8 cellular contexts compared by ENCODE assay signal in the genomic region with DNA sequence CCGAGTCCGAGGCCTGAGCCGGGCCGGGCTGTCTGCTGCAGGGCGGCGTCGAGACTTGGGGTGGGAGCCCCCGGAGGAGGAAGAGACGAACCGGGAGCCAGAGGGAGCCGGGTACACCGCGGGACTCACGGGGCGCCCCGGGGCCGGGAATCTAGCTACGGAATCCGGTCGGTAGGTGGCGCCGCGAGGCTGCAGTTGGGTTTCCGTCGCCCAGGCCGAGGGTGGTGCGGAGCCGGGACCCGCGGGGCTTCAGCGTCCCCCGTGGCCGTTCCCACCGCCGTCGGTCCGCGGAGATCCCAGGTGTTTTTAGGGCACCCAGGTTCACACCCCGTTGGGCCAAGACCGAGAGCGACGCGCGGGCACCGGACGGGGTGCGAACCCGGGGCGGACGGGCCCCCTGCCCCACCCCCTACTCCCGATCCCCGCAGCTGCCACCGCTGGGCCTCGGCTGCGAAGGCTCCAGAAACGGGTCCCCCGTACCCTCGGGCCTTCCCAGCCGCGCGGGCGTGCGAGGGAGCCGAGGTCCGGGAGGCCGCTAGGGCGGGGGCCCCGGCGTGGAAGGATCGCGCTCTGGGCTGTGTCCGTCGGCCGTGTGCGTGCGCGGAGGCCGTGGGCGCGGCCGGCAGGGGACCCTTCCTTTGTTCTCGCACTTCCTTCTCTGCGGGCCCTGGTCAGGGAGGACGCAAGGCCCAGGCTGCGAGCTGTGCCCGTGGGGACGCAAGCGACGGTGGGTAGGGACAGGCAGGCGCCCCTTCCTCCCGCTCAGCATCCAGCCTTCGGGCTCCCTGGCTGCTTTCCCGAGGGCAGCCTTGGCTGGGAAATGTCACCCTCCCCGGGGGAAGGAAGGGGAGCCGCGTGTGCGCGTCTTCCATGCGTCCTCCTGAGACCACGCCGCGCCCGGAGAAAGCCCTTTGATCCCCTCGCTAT.
A peak's percentile ranks its signal among the peaks of the same experiment; 100 is the strongest.
DNase-seq lines count a peak whose midpoint lies in the region; ATAC-seq, FAIRE-seq and TF ChIP-seq lines count a peak whose summit lies in the region.

No MANE protein-coding gene starts in this region.

- no peak overlapping the region for H3K27ac ChIP-seq in H9 (ENCODE audit: insufficient read length, low read depth, low read length)

- TF ChIP-seq CTCF in D721Med (IDR thresholded peaks at IDR 0.05; ENCODE audit: insufficient read depth, missing control alignments), result peak; percentile 69
- peak; percentile 99 for TF ChIP-seq CTCF in H9 (conservative IDR thresholded peaks at IDR 0.05)
- TF ChIP-seq CTCF in WTC11 (IDR thresholded peaks at IDR 0.05), result peak; percentile 58
- TF ChIP-seq CTCF in bronchial epithelial cell (IDR thresholded peaks at IDR 0.05; ENCODE audit: insufficient read depth, low read length, severe bottlenecking), result peak; percentile 95

- no peak overlapping the region for H2BK15ac ChIP-seq in H9 (ENCODE audit: low read depth, low read length)

- no peak overlapping the region for H4K91ac ChIP-seq in H9 (ENCODE audit: insufficient read length, low read depth, low read length)

- H3K14ac ChIP-seq in H9 (ENCODE audit: insufficient read depth, low read length), result peak overlapping the region; percentile 98

- no peak overlapping the region for H2BK120ac ChIP-seq in H9 (ENCODE audit: low read depth, low read length, poor library complexity, severe bottlenecking)

- peaks cover 6% of the 10 kb centered on the region for H3K23me2 ChIP-seq in H9 (ENCODE audit: insufficient read length, low read depth, low read length, poor library complexity, severe bottlenecking)

- POLR2A ChIA-PET in WTC11 (lab: Charles Lee), result no interaction called here

- peak; percentile 69 for ATAC-seq in WTC11
- ATAC-seq in GM18520 (IDR thresholded peaks at IDR 0.05; ENCODE audit: unreplicated experiment), result no peak

- no peaks in the 10 kb centered on the region; the same call in 1 of the 2 replicates for H3K4me1 ChIP-seq in H9 (ENCODE audit: insufficient read depth, low read length)

- H2BK5ac ChIP-seq in H9 (ENCODE audit: insufficient read length, low read length), result no peak overlapping the region

- H3K27me3 ChIP-seq in H9 (ENCODE audit: insufficient read depth, low read length), result no peaks in the 10 kb centered on the region
- no peaks in the 10 kb centered on the region for H3K27me3 ChIP-seq in bronchial epithelial cell (ENCODE audit: control insufficient read depth, insufficient read depth, low read length)

- CTCF ChIA-PET in WTC11 (lab: Charles Lee), result interaction anchor here (0.6 to 2.9 kb wide), 43 partner anchors 9 to 1083 kb away, joined by 3 to 15 read pairs (median 4); a partner anchor contains a TSS

- no peak overlapping the region for H2AFZ ChIP-seq in H9 (ENCODE audit: low read length)

- H3K18ac ChIP-seq in H9 (ENCODE audit: insufficient read length, low read depth, low read length), result peak overlapping the region; percentile 74

- H2AK5ac ChIP-seq in H9 (ENCODE audit: insufficient read length, low read length), result no peak overlapping the region

- no peak overlapping the region for H3K4ac ChIP-seq in H9 (ENCODE audit: low read depth, low read length)

- H3K36me3 Mint-ChIP-seq in H9 (ENCODE audit: insufficient read depth in 1 of 3, low read depth in 3 of 3) (no peaks in the 10 kb centered on the region; a peak in 1 of 7 replicates), WTC11 (no peaks in the 10 kb centered on the region)

- H3K4me3 ChIP-seq in bronchial epithelial cell (ENCODE audit: low read depth, low read length), result peak overlapping the region; percentile 49

- no CpG with 5 or more reads among the region's 104 CpGs for WGBS in H9 (ENCODE audit: extremely low coverage, insufficient read length, low lambda C conversion rate)

- no peaks in the 10 kb centered on the region for H3K9me3 ChIP-seq in H9 (ENCODE audit: control insufficient read depth, low read depth, low read length)

- no peak overlapping the region for H4K8ac ChIP-seq in H9 (replicated peaks; ENCODE audit: insufficient read length, low read depth, low read length)

- no peak overlapping the region for H3K56ac ChIP-seq in H9 (ENCODE audit: insufficient read length, low read depth, low read length)

- no peak overlapping the region for H3K27ac Mint-ChIP-seq in H9
- no peak overlapping the region for H3K27ac Mint-ChIP-seq in WTC11

- H3K23ac ChIP-seq in H9 (ENCODE audit: insufficient read length, low read depth, low read length), result no peak overlapping the region

- H3K79me1 ChIP-seq in H9 (ENCODE audit: insufficient read depth, low read depth, low read length, poor library complexity, severe bottlenecking), result no peaks in the 10 kb centered on the region

- H3K4me1 Mint-ChIP-seq in H9 (peaks cover 7 to 18% of the 10 kb centered on the region in 2 experiments), WTC11 (peaks cover 12% of the 10 kb centered on the region)

- FAIRE-seq in D721Med (lab: Jason Lieb, UNC), result no peak
- no peak for FAIRE-seq in bronchial epithelial cell (lab: Jason Lieb, UNC)

- no peaks in the 10 kb centered on the region for H4K20me1 ChIP-seq in H9 (ENCODE audit: control insufficient read depth, insufficient read depth, insufficient read length)

- H3K9me3 Mint-ChIP-seq in H9 (no peaks in the 10 kb centered on the region; a peak in 1 of 5 replicates), WTC11 (peaks cover 7% of the 10 kb centered on the region; the same call in 1 of the 2 replicates)

- peak; percentile 95 for DNase-seq in D721Med (ENCODE audit: insufficient read length, low spot score)
- peak; percentile 76 for DNase-seq in H9
- DNase-seq in NCI-H2029 (lab: John Stamatoyannopoulos, UW), result peak; percentile 40
- peak; percentile 82 for DNase-seq in WTC11 (ENCODE audit: low spot score)
- peak; percentile 11 for DNase-seq in bronchial epithelial cell (ENCODE audit: low read depth)
- peak; percentile 59 for DNase-seq in iris pigment epithelial cell (ENCODE audit: low read depth)
- DNase-seq in stimulated activated CD4-positive, alpha-beta T cell treated with anti-CD3 and anti-CD28 coated beads, Interleukin-12 subunit alpha, Interleukin-12 subunit beta, amount 100 ng/mL, for 24 hours (ENCODE audit: low read depth in 2 of 2), result peak; percentile 61 to 80

- no peak overlapping the region for H3T11ph ChIP-seq in H9 (ENCODE audit: low read length)

- no peaks in the 10 kb centered on the region for H3K36me3 ChIP-seq in bronchial epithelial cell (ENCODE audit: control insufficient read depth, insufficient read depth, low read length)

- H3K79me2 ChIP-seq in H9 (ENCODE audit: insufficient read depth, low read length), result no peaks in the 10 kb centered on the region

- H4K5ac ChIP-seq in H9 (ENCODE audit: insufficient read length, low read depth, low read length), result no peak overlapping the region

- H3K4me2 ChIP-seq in H9 (ENCODE audit: insufficient read depth, insufficient read length, low read length), result peak overlapping the region; percentile 60

- H2BK12ac ChIP-seq in H9 (ENCODE audit: insufficient read length, low read depth, low read length), result no peak overlapping the region

- H3K4me3 Mint-ChIP-seq in H9 (peak overlapping the region; percentile 56 to 78), WTC11 (peak overlapping the region; percentile 76)

- H3K27me3 Mint-ChIP-seq in H9 (ENCODE audit: low read depth) (peaks cover 44% of the 10 kb centered on the region), WTC11 (ENCODE audit: low read depth) (peaks cover 31% of the 10 kb centered on the region)

- peak overlapping the region; percentile 11 for H3K9ac ChIP-seq in H9 (ENCODE audit: extremely low read depth, insufficient read length, low read length)

- no peak overlapping the region for H2BK20ac ChIP-seq in H9 (ENCODE audit: low read depth, low read length, poor library complexity, severe bottlenecking)

TF ChIP-seq in WTC11, 78 proteins besides CTCF, POLR2A, EP300 and RAD21 (continues in another document):
- no peak for TF ChIP-seq NFE2L1 (CRISPR knock-in tag; IDR thresholded peaks at IDR 0.05)
- TF ChIP-seq, protein P1, sequence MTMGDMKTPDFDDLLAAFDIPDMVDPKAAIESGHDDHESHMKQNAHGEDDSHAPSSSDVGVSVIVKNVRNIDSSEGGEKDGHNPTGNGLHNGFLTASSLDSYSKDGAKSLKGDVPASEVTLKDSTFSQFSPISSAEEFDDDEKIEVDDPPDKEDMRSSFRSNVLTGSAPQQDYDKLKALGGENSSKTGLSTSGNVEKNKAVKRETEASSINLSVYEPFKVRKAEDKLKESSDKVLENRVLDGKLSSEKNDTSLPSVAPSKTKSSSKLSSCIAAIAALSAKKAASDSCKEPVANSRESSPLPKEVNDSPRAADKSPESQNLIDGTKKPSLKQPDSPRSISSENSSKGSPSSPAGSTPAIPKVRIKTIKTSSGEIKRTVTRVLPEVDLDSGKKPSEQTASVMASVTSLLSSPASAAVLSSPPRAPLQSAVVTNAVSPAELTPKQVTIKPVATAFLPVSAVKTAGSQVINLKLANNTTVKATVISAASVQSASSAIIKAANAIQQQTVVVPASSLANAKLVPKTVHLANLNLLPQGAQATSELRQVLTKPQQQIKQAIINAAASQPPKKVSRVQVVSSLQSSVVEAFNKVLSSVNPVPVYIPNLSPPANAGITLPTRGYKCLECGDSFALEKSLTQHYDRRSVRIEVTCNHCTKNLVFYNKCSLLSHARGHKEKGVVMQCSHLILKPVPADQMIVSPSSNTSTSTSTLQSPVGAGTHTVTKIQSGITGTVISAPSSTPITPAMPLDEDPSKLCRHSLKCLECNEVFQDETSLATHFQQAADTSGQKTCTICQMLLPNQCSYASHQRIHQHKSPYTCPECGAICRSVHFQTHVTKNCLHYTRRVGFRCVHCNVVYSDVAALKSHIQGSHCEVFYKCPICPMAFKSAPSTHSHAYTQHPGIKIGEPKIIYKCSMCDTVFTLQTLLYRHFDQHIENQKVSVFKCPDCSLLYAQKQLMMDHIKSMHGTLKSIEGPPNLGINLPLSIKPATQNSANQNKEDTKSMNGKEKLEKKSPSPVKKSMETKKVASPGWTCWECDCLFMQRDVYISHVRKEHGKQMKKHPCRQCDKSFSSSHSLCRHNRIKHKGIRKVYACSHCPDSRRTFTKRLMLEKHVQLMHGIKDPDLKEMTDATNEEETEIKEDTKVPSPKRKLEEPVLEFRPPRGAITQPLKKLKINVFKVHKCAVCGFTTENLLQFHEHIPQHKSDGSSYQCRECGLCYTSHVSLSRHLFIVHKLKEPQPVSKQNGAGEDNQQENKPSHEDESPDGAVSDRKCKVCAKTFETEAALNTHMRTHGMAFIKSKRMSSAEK (CRISPR knock-in tag; IDR thresholded peaks at IDR 0.05; ENCODE audit: borderline replicate concordance), result no peak
- TF ChIP-seq GTF2I (CRISPR knock-in tag; conservative IDR thresholded peaks at IDR 0.05), result no peak

Comparison
In these comparisons a context has a peak if more than half of its experiments do, and no peak if none do; other contexts are left out.
1. DNase-seq: peak in every context shown above with its lines; median percentile 95 in D721Med; 82 in WTC11; 76 in H9; 70 in stimulated activated CD4-positive, alpha-beta T cell treated with anti-CD3 and anti-CD28 coated beads, Interleukin-12 subunit alpha, Interleukin-12 subunit beta, amount 100 ng/mL, for 24 hours; 59 in iris pigment epithelial cell; 40 in NCI-H2029; 11 in bronchial epithelial cell.